8 cellular contexts compared by ENCODE assay signal in the genomic region with DNA sequence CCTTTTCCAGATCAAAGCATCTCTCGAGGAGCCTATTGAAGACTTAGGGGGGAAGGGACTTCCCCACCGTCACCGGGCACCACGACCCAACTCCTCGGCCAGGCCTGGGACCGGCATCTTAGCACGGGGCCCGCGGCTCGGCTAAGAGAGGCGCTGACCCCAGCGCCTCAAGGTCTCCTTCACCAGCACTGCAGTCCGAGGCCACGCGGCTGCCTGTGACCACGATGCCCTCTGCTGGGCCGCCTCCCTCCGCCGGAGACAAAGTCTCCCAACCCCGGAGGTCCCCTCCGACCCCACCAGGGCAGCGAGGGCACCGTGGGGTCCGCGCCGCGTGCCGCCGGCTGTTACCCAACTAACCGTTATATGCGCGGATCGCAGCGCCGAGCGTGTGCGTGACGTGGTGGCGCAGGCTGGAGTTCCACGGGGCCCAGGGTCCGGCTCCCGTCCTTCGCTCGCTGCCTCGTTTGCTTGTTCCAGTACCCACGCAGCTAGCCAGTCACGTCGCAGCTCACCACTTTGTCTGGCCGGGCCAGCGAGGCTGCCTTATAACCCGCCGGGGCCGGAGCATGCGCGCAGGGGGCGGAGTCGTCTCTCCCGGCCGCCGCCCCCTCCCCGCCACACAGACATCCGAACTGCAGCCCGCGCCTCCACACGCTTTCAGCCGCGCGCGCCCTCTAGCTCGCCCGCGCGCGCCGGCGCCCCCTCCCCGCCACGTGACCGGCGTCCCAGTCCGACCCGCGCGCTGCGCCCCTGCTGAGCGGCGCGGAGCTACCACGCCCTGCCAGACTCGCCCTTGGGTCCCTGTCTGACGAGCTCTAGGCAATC. TPM values are rescaled to one million over a fixed set of nuclear protein-coding genes. Genes with fewer than 3 reads are reported as not detected.
DNase-seq lines count a peak whose midpoint lies in the region; ATAC-seq and TF ChIP-seq lines count a peak whose summit lies in the region.

A gene with protein sequence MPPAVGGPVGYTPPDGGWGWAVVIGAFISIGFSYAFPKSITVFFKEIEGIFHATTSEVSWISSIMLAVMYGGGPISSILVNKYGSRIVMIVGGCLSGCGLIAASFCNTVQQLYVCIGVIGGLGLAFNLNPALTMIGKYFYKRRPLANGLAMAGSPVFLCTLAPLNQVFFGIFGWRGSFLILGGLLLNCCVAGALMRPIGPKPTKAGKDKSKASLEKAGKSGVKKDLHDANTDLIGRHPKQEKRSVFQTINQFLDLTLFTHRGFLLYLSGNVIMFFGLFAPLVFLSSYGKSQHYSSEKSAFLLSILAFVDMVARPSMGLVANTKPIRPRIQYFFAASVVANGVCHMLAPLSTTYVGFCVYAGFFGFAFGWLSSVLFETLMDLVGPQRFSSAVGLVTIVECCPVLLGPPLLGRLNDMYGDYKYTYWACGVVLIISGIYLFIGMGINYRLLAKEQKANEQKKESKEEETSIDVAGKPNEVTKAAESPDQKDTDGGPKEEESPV (minus strand): TSS at position 519 of the 825 bp plus-strand sequence. CDS start 26,888 bp downstream, outside the sequence.

- H3K27ac ChIP-seq in SK-N-MC: peak within 1 kb of the TSS; percentile 85
- peak within 1 kb of the TSS; percentile 87 for H3K27ac ChIP-seq in temporal lobe (ENCODE audit: low read depth, low read length)

- H3K4me3 Mint-ChIP-seq in activated naive CD4-positive, alpha-beta T cell treated with anti-CD3 and anti-CD28 coated beads, Interleukin-2, amount 10 ng/mL, durations not matched to agents 7 days and 5 days: peak within 1 kb of the TSS; percentile 75

- peak; percentile 67 for DNase-seq in NCI-H1048 (lab: John Stamatoyannopoulos, UW)
- DNase-seq in SK-N-MC (ENCODE audit: low read depth, low spot score): no peak
- DNase-seq in activated naive CD4-positive, alpha-beta T cell treated with anti-CD3 and anti-CD28 coated beads, Interleukin-2, amount 10 ng/mL, durations not matched to agents 7 days and 5 days: peak; percentile 91
- DNase-seq in globus pallidus (ENCODE audit: low spot score): peak; percentile 96
- DNase-seq in omental fat pad (ENCODE audit: low spot score): peak; percentile 89

- H3K9me3 ChIP-seq in SK-N-MC (ENCODE audit: low read depth, low read length): no peaks in the 10 kb centered on the region

- H3K27me3 Mint-ChIP-seq in activated naive CD4-positive, alpha-beta T cell treated with anti-CD3 and anti-CD28 coated beads, Interleukin-2, amount 10 ng/mL, durations not matched to agents 7 days and 5 days: no peaks in the 10 kb centered on the region

- H3K4me1 Mint-ChIP-seq in activated naive CD4-positive, alpha-beta T cell treated with anti-CD3 and anti-CD28 coated beads, Interleukin-2, amount 10 ng/mL, durations not matched to agents 7 days and 5 days: peaks cover 68% of the 10 kb centered on the region

- CTCF ChIA-PET in activated naive CD4-positive, alpha-beta T cell treated with anti-CD3 and anti-CD28 coated beads, Interleukin-2, amount 10 ng/mL, durations not matched to agents 7 days and 5 days (lab: Charles Lee): interaction anchor here (0.9 to 1.2 kb wide), 2 partner anchors 74 to 117 kb away, joined by 4 to 7 read pairs; partner anchors contain the start of gene LRIG2

- H3K27ac Mint-ChIP-seq in activated naive CD4-positive, alpha-beta T cell treated with anti-CD3 and anti-CD28 coated beads, Interleukin-2, amount 10 ng/mL, durations not matched to agents 7 days and 5 days: peak within 1 kb of the TSS; percentile 100

- peaks cover 33% of the 10 kb centered on the region for H3K36me3 Mint-ChIP-seq in activated naive CD4-positive, alpha-beta T cell treated with anti-CD3 and anti-CD28 coated beads, Interleukin-2, amount 10 ng/mL, durations not matched to agents 7 days and 5 days

- peaks cover 32% of the 10 kb centered on the region for H3K36me3 ChIP-seq in SK-N-MC (ENCODE audit: insufficient read depth, low read length)

- TF ChIP-seq POLR2A in GM10847 (IDR thresholded peaks at IDR 0.05; ENCODE audit: extremely low read depth, insufficient read length): peak; percentile 96

- ATAC-seq in HG02610 (IDR thresholded peaks at IDR 0.05; ENCODE audit: unreplicated experiment): peak; percentile 77
- peak; percentile 88 for ATAC-seq in omental fat pad (ENCODE audit: low FRiP score)

- peak within 1 kb of the TSS; percentile 99 for H3K4me3 ChIP-seq in SK-N-MC

- no peak for TF ChIP-seq CTCF in omental fat pad (IDR thresholded peaks at IDR 0.05)

- H3K9me3 Mint-ChIP-seq in activated naive CD4-positive, alpha-beta T cell treated with anti-CD3 and anti-CD28 coated beads, Interleukin-2, amount 10 ng/mL, durations not matched to agents 7 days and 5 days: no peaks in the 10 kb centered on the region

- H3K9ac ChIP-seq in SK-N-MC (ENCODE audit: insufficient read length): peak within 1 kb of the TSS; percentile 96

RNA-seq across cellular contexts. Expression of the gene that starts here (rescaled TPM):
- total RNA-seq in omental fat pad (100 to 1,000 TPM in 2 of 4 donors, 10 to 100 TPM in 2; 15.1 to 125 (median 78.3) TPM), temporal lobe (43.5 TPM)
